Comparison of ENCODE assay signal across 21 cellular contexts in the genomic region with DNA sequence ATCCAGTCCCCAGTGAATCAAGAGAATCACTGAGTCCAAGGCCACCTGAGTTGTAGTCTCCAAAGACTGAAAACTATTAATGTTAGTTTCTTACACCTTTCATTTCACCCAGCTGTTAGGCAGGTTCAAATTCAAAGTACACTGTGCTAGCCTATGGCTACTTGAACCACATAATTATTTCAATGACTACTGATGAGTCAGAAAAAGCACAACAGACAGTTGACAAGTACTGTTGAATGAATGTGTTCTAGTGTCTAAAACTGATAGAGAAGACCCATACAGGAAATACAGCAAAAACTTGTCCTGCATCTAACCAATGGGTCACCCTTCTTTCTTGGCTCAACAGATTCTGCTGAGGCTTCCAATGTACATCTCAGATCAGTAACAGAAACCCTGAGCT.
"Had no signal": no experiment of that assay in that cellular context is flagged by ENCODE, and none has a peak within 500 bp of the region (broad histone marks: within the 10 kb centered on the region; RNA-seq: fewer than 3 reads in every experiment).

No MANE protein-coding gene starts in this region.

- H3K4me3 Mint-ChIP-seq: naive thymus-derived CD4-positive, alpha-beta T cell; nephron progenitor cell; stimulated activated memory B cell treated with anti-CD40 and anti-IgM and Interleukin-4, amounts not matched to agents 10 μg/mL and 1 μg/mL and 100 μg/mL, for 72 hours; stimulated activated naive CD8-positive, alpha-beta T cell treated with anti-CD3 and anti-CD28 coated beads, Interleukin-15, Interleukin-2, amounts not matched to agents 100 ng/mL and 50 ng/mL, for 24 hours had no signal

- H2AFZ ChIP-seq: parathyroid adenoma had no signal

- ATAC-seq: naive thymus-derived CD4-positive, alpha-beta T cell; psoas muscle; sciatic nerve; stimulated activated memory B cell treated with anti-CD40 and anti-IgM and Interleukin-4, amounts not matched to agents 10 μg/mL and 1 μg/mL and 100 μg/mL, for 72 hours; upper lobe of right lung had no signal

- H3K4me1 Mint-ChIP-seq: stimulated activated memory B cell treated with anti-CD40 and anti-IgM and Interleukin-4, amounts not matched to agents 10 μg/mL and 1 μg/mL and 100 μg/mL, for 72 hours had no signal

- H3K36me3 Mint-ChIP-seq: naive thymus-derived CD4-positive, alpha-beta T cell; stimulated activated memory B cell treated with anti-CD40 and anti-IgM and Interleukin-4, amounts not matched to agents 10 μg/mL and 1 μg/mL and 100 μg/mL, for 72 hours had no signal

- H3K9ac ChIP-seq: parathyroid adenoma had no signal

- H3K27ac Mint-ChIP-seq: nephron progenitor cell; stimulated activated memory B cell treated with anti-CD40 and anti-IgM and Interleukin-4, amounts not matched to agents 10 μg/mL and 1 μg/mL and 100 μg/mL, for 72 hours; stimulated activated naive CD8-positive, alpha-beta T cell treated with anti-CD3 and anti-CD28 coated beads, Interleukin-15, Interleukin-2, amounts not matched to agents 100 ng/mL and 50 ng/mL, for 24 hours had no signal

- H3K9me3 ChIP-seq: colonic mucosa, esophagus squamous epithelium, psoas muscle, spleen, tibial nerve, upper lobe of right lung, vagina had no signal

- H3K4me3 ChIP-seq: colonic mucosa, esophagus squamous epithelium, psoas muscle, spleen, tibial nerve, upper lobe of right lung, vagina had no signal

- DNase-seq: colonic mucosa; effector CD8-positive, alpha-beta T cell; esophagus squamous epithelium; foreskin fibroblast; head of caudate nucleus; hippocampal formation; naive thymus-derived CD4-positive, alpha-beta T cell; nephron progenitor cell; psoas muscle; spleen; stimulated activated CD4-positive, alpha-beta T cell treated with anti-CD3 and anti-CD28 coated beads, Interleukin-15, amount 100 ng/mL, for 24 hours; stimulated activated CD4-positive, alpha-beta T cell treated with anti-CD3 and anti-CD28 coated beads, Interleukin-1b, Interleukin-23, amount 100 ng/mL, for 48 hours; stimulated activated CD4-positive, alpha-beta T cell treated with anti-CD3 and anti-CD28 coated beads, Interleukin-4, amount 100 ng/mL, for 24 hours; upper lobe of right lung had no signal

- H3K27ac ChIP-seq: colonic mucosa, epithelial cell of prostate, esophagus squamous epithelium, parathyroid adenoma, psoas muscle, spleen, tibial nerve, upper lobe of right lung, vagina had no signal

- H3K27me3 ChIP-seq: colonic mucosa, esophagus squamous epithelium, tibial nerve, upper lobe of right lung, vagina had no signal

- H3K9me3 Mint-ChIP-seq: nephron progenitor cell; stimulated activated memory B cell treated with anti-CD40 and anti-IgM and Interleukin-4, amounts not matched to agents 10 μg/mL and 1 μg/mL and 100 μg/mL, for 72 hours; stimulated activated naive CD8-positive, alpha-beta T cell treated with anti-CD3 and anti-CD28 coated beads, Interleukin-15, Interleukin-2, amounts not matched to agents 100 ng/mL and 50 ng/mL, for 24 hours had no signal

- H3K79me2 ChIP-seq: parathyroid adenoma had no signal

- H3K36me3 ChIP-seq: colonic mucosa, spleen, tibial nerve, upper lobe of right lung, vagina had no signal

- H3K4me1 ChIP-seq: colonic mucosa, esophagus squamous epithelium, psoas muscle, spleen, tibial nerve, upper lobe of right lung, vagina had no signal
